Comparison of ENCODE assay signal across 1 cellular context in genomic region chr2:68218343-68218901, GRCh38.
TF ChIP-seq lines count a peak whose summit lies in the region.

No MANE protein-coding gene starts in this region.

TF ChIP-seq in WTC11, 78 proteins besides CTCF, POLR2A, EP300 and RAD21 (continued from another document):
- TF ChIP-seq, protein P1, sequence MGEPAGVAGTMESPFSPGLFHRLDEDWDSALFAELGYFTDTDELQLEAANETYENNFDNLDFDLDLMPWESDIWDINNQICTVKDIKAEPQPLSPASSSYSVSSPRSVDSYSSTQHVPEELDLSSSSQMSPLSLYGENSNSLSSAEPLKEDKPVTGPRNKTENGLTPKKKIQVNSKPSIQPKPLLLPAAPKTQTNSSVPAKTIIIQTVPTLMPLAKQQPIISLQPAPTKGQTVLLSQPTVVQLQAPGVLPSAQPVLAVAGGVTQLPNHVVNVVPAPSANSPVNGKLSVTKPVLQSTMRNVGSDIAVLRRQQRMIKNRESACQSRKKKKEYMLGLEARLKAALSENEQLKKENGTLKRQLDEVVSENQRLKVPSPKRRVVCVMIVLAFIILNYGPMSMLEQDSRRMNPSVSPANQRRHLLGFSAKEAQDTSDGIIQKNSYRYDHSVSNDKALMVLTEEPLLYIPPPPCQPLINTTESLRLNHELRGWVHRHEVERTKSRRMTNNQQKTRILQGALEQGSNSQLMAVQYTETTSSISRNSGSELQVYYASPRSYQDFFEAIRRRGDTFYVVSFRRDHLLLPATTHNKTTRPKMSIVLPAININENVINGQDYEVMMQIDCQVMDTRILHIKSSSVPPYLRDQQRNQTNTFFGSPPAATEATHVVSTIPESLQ (CRISPR knock-in tag; IDR thresholded peaks at IDR 0.05) = no peak
- no peak for TF ChIP-seq NFE2L1 (CRISPR knock-in tag; IDR thresholded peaks at IDR 0.05)
- no peak for TF ChIP-seq PRRX2 (CRISPR knock-in tag; IDR thresholded peaks at IDR 0.05)
- TF ChIP-seq, protein P2, sequence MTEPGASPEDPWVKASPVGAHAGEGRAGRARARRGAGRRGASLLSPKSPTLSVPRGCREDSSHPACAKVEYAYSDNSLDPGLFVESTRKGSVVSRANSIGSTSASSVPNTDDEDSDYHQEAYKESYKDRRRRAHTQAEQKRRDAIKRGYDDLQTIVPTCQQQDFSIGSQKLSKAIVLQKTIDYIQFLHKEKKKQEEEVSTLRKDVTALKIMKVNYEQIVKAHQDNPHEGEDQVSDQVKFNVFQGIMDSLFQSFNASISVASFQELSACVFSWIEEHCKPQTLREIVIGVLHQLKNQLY (CRISPR knock-in tag; IDR thresholded peaks at IDR 0.05) = no peak
- no peak for TF ChIP-seq ZNF232 (CRISPR knock-in tag; IDR thresholded peaks at IDR 0.05)
- TF ChIP-seq NR1H2 (CRISPR knock-in tag; IDR thresholded peaks at IDR 0.05) = no peak
- no peak for TF ChIP-seq HMGA2 (CRISPR knock-in tag; IDR thresholded peaks at IDR 0.05)
- TF ChIP-seq, protein P3, sequence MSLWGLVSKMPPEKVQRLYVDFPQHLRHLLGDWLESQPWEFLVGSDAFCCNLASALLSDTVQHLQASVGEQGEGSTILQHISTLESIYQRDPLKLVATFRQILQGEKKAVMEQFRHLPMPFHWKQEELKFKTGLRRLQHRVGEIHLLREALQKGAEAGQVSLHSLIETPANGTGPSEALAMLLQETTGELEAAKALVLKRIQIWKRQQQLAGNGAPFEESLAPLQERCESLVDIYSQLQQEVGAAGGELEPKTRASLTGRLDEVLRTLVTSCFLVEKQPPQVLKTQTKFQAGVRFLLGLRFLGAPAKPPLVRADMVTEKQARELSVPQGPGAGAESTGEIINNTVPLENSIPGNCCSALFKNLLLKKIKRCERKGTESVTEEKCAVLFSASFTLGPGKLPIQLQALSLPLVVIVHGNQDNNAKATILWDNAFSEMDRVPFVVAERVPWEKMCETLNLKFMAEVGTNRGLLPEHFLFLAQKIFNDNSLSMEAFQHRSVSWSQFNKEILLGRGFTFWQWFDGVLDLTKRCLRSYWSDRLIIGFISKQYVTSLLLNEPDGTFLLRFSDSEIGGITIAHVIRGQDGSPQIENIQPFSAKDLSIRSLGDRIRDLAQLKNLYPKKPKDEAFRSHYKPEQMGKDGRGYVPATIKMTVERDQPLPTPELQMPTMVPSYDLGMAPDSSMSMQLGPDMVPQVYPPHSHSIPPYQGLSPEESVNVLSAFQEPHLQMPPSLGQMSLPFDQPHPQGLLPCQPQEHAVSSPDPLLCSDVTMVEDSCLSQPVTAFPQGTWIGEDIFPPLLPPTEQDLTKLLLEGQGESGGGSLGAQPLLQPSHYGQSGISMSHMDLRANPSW (CRISPR knock-in tag; conservative IDR thresholded peaks at IDR 0.05; ENCODE audit: low read depth) = no peak
- TF ChIP-seq FOXJ3 (CRISPR knock-in tag; IDR thresholded peaks at IDR 0.05; ENCODE audit: borderline replicate concordance) = no peak
- no peak for TF ChIP-seq E2F4 (CRISPR knock-in tag; IDR thresholded peaks at IDR 0.05; ENCODE audit: borderline replicate concordance, low read depth)
